In the genomic region with DNA sequence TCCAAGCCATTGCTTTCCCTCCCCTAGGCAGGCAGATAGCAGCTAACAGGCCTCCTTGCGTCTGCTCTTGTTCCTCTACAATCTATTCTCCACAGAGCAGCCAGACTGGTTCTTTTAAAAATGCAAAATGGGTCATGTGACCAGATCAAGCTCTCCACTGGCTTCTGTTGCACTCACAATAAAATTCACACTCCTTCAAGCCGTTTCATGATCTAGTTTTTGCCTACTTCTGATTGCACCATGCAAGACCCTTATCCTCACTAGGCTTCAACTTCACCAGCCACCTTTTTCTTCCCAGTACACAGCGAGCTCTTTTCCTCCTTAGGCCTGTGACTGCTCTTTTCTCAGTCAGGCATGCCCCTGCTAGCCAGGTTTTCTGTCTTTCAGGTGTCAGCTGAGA, we compare ENCODE assay signal across 1 cellular context.
TF ChIP-seq lines count a peak whose summit lies in the region.

No MANE protein-coding gene starts in this region.

TF ChIP-seq in H1, 55 proteins besides CTCF, POLR2A, EP300 and RAD21:
- TF ChIP-seq SIN3A (conservative IDR thresholded peaks at IDR 0.05 in 1 of 2, IDR thresholded peaks at IDR 0.05 in 1 of 2; ENCODE audit: low read depth in 1 of 2, low read length in 2 of 2), result no peak
- TF ChIP-seq BCL11A (IDR thresholded peaks at IDR 0.05; ENCODE audit: low read depth in 2 of 2, low read length in 2 of 2), result no peak
- no peak for TF ChIP-seq HDAC2 (IDR thresholded peaks at IDR 0.05; ENCODE audit: borderline replicate concordance in 1 of 2, low read depth in 2 of 2, low read length in 2 of 2)
- TF ChIP-seq, protein P1, sequence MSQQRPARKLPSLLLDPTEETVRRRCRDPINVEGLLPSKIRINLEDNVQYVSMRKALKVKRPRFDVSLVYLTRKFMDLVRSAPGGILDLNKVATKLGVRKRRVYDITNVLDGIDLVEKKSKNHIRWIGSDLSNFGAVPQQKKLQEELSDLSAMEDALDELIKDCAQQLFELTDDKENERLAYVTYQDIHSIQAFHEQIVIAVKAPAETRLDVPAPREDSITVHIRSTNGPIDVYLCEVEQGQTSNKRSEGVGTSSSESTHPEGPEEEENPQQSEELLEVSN (IDR thresholded peaks at IDR 0.05), result no peak
- TF ChIP-seq SP1 (IDR thresholded peaks at IDR 0.05; ENCODE audit: low read depth, low read length), result 0 out of 2 replicates have a peak, but pooled peaks have one; percentile 26
- no peak for TF ChIP-seq GTF2F1 (IDR thresholded peaks at IDR 0.05; ENCODE audit: borderline replicate concordance, low read depth, low read length)
- TF ChIP-seq CREB1 (IDR thresholded peaks at IDR 0.05), result no peak
- TF ChIP-seq, protein P2, sequence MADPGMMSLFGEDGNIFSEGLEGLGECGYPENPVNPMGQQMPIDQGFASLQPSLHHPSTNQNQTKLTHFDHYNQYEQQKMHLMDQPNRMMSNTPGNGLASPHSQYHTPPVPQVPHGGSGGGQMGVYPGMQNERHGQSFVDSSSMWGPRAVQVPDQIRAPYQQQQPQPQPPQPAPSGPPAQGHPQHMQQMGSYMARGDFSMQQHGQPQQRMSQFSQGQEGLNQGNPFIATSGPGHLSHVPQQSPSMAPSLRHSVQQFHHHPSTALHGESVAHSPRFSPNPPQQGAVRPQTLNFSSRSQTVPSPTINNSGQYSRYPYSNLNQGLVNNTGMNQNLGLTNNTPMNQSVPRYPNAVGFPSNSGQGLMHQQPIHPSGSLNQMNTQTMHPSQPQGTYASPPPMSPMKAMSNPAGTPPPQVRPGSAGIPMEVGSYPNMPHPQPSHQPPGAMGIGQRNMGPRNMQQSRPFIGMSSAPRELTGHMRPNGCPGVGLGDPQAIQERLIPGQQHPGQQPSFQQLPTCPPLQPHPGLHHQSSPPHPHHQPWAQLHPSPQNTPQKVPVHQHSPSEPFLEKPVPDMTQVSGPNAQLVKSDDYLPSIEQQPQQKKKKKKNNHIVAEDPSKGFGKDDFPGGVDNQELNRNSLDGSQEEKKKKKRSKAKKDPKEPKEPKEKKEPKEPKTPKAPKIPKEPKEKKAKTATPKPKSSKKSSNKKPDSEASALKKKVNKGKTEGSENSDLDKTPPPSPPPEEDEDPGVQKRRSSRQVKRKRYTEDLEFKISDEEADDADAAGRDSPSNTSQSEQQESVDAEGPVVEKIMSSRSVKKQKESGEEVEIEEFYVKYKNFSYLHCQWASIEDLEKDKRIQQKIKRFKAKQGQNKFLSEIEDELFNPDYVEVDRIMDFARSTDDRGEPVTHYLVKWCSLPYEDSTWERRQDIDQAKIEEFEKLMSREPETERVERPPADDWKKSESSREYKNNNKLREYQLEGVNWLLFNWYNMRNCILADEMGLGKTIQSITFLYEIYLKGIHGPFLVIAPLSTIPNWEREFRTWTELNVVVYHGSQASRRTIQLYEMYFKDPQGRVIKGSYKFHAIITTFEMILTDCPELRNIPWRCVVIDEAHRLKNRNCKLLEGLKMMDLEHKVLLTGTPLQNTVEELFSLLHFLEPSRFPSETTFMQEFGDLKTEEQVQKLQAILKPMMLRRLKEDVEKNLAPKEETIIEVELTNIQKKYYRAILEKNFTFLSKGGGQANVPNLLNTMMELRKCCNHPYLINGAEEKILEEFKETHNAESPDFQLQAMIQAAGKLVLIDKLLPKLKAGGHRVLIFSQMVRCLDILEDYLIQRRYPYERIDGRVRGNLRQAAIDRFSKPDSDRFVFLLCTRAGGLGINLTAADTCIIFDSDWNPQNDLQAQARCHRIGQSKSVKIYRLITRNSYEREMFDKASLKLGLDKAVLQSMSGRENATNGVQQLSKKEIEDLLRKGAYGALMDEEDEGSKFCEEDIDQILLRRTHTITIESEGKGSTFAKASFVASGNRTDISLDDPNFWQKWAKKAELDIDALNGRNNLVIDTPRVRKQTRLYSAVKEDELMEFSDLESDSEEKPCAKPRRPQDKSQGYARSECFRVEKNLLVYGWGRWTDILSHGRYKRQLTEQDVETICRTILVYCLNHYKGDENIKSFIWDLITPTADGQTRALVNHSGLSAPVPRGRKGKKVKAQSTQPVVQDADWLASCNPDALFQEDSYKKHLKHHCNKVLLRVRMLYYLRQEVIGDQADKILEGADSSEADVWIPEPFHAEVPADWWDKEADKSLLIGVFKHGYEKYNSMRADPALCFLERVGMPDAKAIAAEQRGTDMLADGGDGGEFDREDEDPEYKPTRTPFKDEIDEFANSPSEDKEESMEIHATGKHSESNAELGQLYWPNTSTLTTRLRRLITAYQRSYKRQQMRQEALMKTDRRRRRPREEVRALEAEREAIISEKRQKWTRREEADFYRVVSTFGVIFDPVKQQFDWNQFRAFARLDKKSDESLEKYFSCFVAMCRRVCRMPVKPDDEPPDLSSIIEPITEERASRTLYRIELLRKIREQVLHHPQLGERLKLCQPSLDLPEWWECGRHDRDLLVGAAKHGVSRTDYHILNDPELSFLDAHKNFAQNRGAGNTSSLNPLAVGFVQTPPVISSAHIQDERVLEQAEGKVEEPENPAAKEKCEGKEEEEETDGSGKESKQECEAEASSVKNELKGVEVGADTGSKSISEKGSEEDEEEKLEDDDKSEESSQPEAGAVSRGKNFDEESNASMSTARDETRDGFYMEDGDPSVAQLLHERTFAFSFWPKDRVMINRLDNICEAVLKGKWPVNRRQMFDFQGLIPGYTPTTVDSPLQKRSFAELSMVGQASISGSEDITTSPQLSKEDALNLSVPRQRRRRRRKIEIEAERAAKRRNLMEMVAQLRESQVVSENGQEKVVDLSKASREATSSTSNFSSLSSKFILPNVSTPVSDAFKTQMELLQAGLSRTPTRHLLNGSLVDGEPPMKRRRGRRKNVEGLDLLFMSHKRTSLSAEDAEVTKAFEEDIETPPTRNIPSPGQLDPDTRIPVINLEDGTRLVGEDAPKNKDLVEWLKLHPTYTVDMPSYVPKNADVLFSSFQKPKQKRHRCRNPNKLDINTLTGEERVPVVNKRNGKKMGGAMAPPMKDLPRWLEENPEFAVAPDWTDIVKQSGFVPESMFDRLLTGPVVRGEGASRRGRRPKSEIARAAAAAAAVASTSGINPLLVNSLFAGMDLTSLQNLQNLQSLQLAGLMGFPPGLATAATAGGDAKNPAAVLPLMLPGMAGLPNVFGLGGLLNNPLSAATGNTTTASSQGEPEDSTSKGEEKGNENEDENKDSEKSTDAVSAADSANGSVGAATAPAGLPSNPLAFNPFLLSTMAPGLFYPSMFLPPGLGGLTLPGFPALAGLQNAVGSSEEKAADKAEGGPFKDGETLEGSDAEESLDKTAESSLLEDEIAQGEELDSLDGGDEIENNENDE (IDR thresholded peaks at IDR 0.05; ENCODE audit: insufficient replicate concordance, low read length), result no peak
